Comparison of ENCODE assay signal across 21 cellular contexts in the genomic region with DNA sequence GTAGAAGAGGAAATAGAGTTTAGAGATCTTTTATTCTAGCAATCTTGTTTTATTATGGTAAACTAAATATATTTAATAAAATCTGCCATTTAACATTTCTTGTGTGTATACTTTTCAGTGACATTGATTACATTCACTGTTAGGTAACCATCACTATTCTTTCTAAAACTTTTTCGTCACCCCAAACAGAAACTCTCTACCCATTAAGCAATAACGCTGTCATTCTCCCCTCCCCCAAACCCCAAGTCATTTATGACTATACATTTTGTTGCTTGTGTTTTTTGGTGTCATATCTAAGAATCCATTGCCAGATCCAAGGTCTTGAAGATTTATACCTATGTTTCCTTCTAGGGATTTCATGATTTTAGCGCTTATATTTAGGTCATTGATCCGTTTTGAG. TPM values are rescaled to one million over a fixed set of nuclear protein-coding genes. Genes with fewer than 3 reads are reported as not detected.
DNase-seq lines count a peak whose midpoint lies in the region; ATAC-seq and TF ChIP-seq lines count a peak whose summit lies in the region.
"Had no signal": no experiment of that assay in that cellular context is flagged by ENCODE, and none has a peak within 500 bp of the region (broad histone marks: within the 10 kb centered on the region; RNA-seq: fewer than 3 reads in every experiment).

No MANE protein-coding gene starts in this region.

- no peak for ATAC-seq in stimulated activated memory B cell treated with anti-CD40 and anti-IgM and Interleukin-4, amounts not matched to agents 10 μg/mL and 1 μg/mL and 100 μg/mL, for 72 hours
- no peak for ATAC-seq in left cardiac atrium
- no peak for ATAC-seq in omental fat pad (ENCODE audit: low FRiP score)
- ATAC-seq: HCT116; left colon; naive thymus-derived CD4-positive, alpha-beta T cell; Right ventricle myocardium inferior had no signal

- peaks cover 62% of the 10 kb centered on the region for H3K4me1 Mint-ChIP-seq in activated naive CD4-positive, alpha-beta T cell treated with anti-CD3 and anti-CD28 coated beads, Interleukin-2, amount 50 U/mL, for 24 hours
- peaks cover 69% of the 10 kb centered on the region for H3K4me1 Mint-ChIP-seq in activated naive CD8-positive, alpha-beta T cell (ENCODE audit: low read depth)
- peaks cover 62% of the 10 kb centered on the region for H3K4me1 Mint-ChIP-seq in stimulated activated memory B cell treated with anti-CD40 and anti-IgM and Interleukin-4, amounts not matched to agents 10 μg/mL and 1 μg/mL and 100 μg/mL, for 72 hours

- H3K36me3 Mint-ChIP-seq in activated naive CD4-positive, alpha-beta T cell treated with anti-CD3 and anti-CD28 coated beads, Interleukin-2, amount 50 U/mL, for 24 hours: peaks cover 25% of the 10 kb centered on the region
- peaks cover 17% of the 10 kb centered on the region for H3K36me3 Mint-ChIP-seq in activated naive CD8-positive, alpha-beta T cell
- H3K36me3 Mint-ChIP-seq in stimulated activated memory B cell treated with anti-CD40 and anti-IgM and Interleukin-4, amounts not matched to agents 10 μg/mL and 1 μg/mL and 100 μg/mL, for 72 hours: peaks cover 24% of the 10 kb centered on the region

- peak overlapping the region; percentile 43 for H3K4me3 Mint-ChIP-seq in activated naive CD4-positive, alpha-beta T cell treated with anti-CD3 and anti-CD28 coated beads, Interleukin-2, amount 50 U/mL, for 24 hours
- no peak overlapping the region for H3K4me3 Mint-ChIP-seq in activated naive CD8-positive, alpha-beta T cell
- H3K4me3 Mint-ChIP-seq in stimulated activated memory B cell treated with anti-CD40 and anti-IgM and Interleukin-4, amounts not matched to agents 10 μg/mL and 1 μg/mL and 100 μg/mL, for 72 hours: no peak overlapping the region

- no peaks in the 10 kb centered on the region for H3K9me3 Mint-ChIP-seq in activated naive CD4-positive, alpha-beta T cell treated with anti-CD3 and anti-CD28 coated beads, Interleukin-2, amount 50 U/mL, for 24 hours
- no peaks in the 10 kb centered on the region for H3K9me3 Mint-ChIP-seq in activated naive CD8-positive, alpha-beta T cell (ENCODE audit: low read depth)
- H3K9me3 Mint-ChIP-seq in stimulated activated memory B cell treated with anti-CD40 and anti-IgM and Interleukin-4, amounts not matched to agents 10 μg/mL and 1 μg/mL and 100 μg/mL, for 72 hours: peaks cover 3% of the 10 kb centered on the region

- intact Hi-C loops in left cardiac atrium (cut with DNase I): no loop called here

- no peaks in the 10 kb centered on the region for H3K27me3 Mint-ChIP-seq in activated naive CD4-positive, alpha-beta T cell treated with anti-CD3 and anti-CD28 coated beads, Interleukin-2, amount 50 U/mL, for 24 hours
- H3K27me3 Mint-ChIP-seq in activated naive CD8-positive, alpha-beta T cell: no peaks in the 10 kb centered on the region
- no peaks in the 10 kb centered on the region for H3K27me3 Mint-ChIP-seq in stimulated activated memory B cell treated with anti-CD40 and anti-IgM and Interleukin-4, amounts not matched to agents 10 μg/mL and 1 μg/mL and 100 μg/mL, for 72 hours
- H3K27me3 Mint-ChIP-seq: naive thymus-derived CD4-positive, alpha-beta T cell had no signal

- no peak for DNase-seq in activated naive CD4-positive, alpha-beta T cell treated with Interleukin-2 at 50 U/mL for 16 hours
- DNase-seq in NOMO-1 (lab: John Stamatoyannopoulos, UW; ENCODE audit: unreplicated experiment in 2 of 2) (peak; percentile 31 to 53), left cardiac atrium (no peak), T1000 (lab: John Stamatoyannopoulos, UW) (no peak), omental fat pad (ENCODE audit: low spot score) (no peak)
- DNase-seq: activated CD4-positive, alpha-beta T cell treated with anti-CD3 and anti-CD28 coated beads for 4 hours; activated effector memory CD4-positive, alpha-beta T cell treated with anti-CD3 and anti-CD28 coated beads, Interleukin-2, amount 50 U/mL, for 16 hours; anterior cingulate cortex; caudate nucleus; head of caudate nucleus; KG1; left colon; naive thymus-derived CD4-positive, alpha-beta T cell; NCI-H187; NCI-H526; sigmoid colon had no signal

- no peak for TF ChIP-seq CTCF in omental fat pad (IDR thresholded peaks at IDR 0.05)

- peak overlapping the region; percentile 75 for H3K27ac Mint-ChIP-seq in activated naive CD4-positive, alpha-beta T cell treated with anti-CD3 and anti-CD28 coated beads, Interleukin-2, amount 50 U/mL, for 24 hours
- peak overlapping the region; percentile 4 for H3K27ac Mint-ChIP-seq in activated naive CD8-positive, alpha-beta T cell
- H3K27ac Mint-ChIP-seq in stimulated activated memory B cell treated with anti-CD40 and anti-IgM and Interleukin-4, amounts not matched to agents 10 μg/mL and 1 μg/mL and 100 μg/mL, for 72 hours: peak overlapping the region; percentile 3

RNA-seq across cellular contexts. Expression of a gene that starts 10.6 kb away (rescaled TPM):
- total RNA-seq in left cardiac atrium (10 to 100 TPM; 35.2 to 37.1 TPM), omental fat pad (10 to 100 TPM; 52.2 to 63.2 (median 58.6) TPM)

Comparison
In these comparisons a context has a peak if more than half of its experiments do, and no peak if none do; other contexts are left out.
1. H3K27ac Mint-ChIP-seq: peak in every context shown above with its lines; median percentile 75 in activated naive CD4-positive, alpha-beta T cell treated with anti-CD3 and anti-CD28 coated beads, Interleukin-2, amount 50 U/mL, for 24 hours; 4 in activated naive CD8-positive, alpha-beta T cell; 3 in stimulated activated memory B cell treated with anti-CD40 and anti-IgM and Interleukin-4, amounts not matched to agents 10 μg/mL and 1 μg/mL and 100 μg/mL, for 72 hours.
2. DNase-seq: peak in NOMO-1 (2 of 2); none in activated naive CD4-positive, alpha-beta T cell treated with Interleukin-2 at 50 U/mL for 16 hours (single experiment), left cardiac atrium (single experiment), T1000 (single experiment) and omental fat pad (single experiment).